Comparison of ENCODE assay signal across 11 cellular contexts in genomic region chr13:80337011-80337688, GRCh38. TPM values are rescaled to one million over a fixed set of nuclear protein-coding genes. Genes with fewer than 3 reads are reported as not detected.
DNase-seq lines count a peak whose midpoint lies in the region; ATAC-seq and TF ChIP-seq lines count a peak whose summit lies in the region.
"Had no signal": no experiment of that assay in that cellular context is flagged by ENCODE, and none has a peak within 500 bp of the region (broad histone marks: within the 10 kb centered on the region; RNA-seq: fewer than 3 reads in every experiment).

No MANE protein-coding gene starts in this region.

- no peaks in the 10 kb centered on the region for H3K9me3 ChIP-seq in SK-N-SH
- no peaks in the 10 kb centered on the region for H3K9me3 ChIP-seq in mucosa of descending colon

- peaks cover 77% of the 10 kb centered on the region for H4K20me1 ChIP-seq in SK-N-SH (ENCODE audit: insufficient read depth)

- H3K4me3 ChIP-seq in SK-N-SH (ENCODE audit: low read depth in 2 of 2, low read length in 1 of 2) (peak overlapping the region; percentile 76 to 99), epithelial cell of esophagus (ENCODE audit: low read length) (peak overlapping the region; percentile 90), mucosa of descending colon (no peak overlapping the region)

- TF ChIP-seq EP300 in SK-N-SH (IDR thresholded peaks at IDR 0.05; ENCODE audit: borderline replicate concordance in 1 of 2, low read depth in 1 of 2, low read length in 1 of 2), result no peak

- 48% methylated on average over 21 of the region's 26 CpGs for WGBS in SK-N-SH (ENCODE audit: low lambda C conversion rate)

- POLR2A ChIA-PET in SK-N-SH (lab: Yijun Ruan, JAX), result no interaction called here

- peak overlapping the region; percentile 95 for H3K9ac ChIP-seq in SK-N-SH

- H3K27ac ChIP-seq in SK-N-SH (ENCODE audit: low read depth in 2 of 2, low read length in 1 of 2), result peak overlapping the region; percentile 95 to 100; a peak in 3 of 4 replicates
- H3K27ac ChIP-seq: 22Rv1 had no signal

- CTCF ChIA-PET in SK-N-SH (lab: Yijun Ruan, JAX), result interaction anchor here (1.0 to 1.9 kb wide), 2 partner anchors 593 to 790 kb away, joined by 3 to 5 read pairs; no protein-coding TSS in a partner anchor

- no peak overlapping the region for H2AFZ ChIP-seq in SK-N-SH (ENCODE audit: low read depth)

- TF ChIP-seq RAD21 in SK-N-SH (IDR thresholded peaks at IDR 0.05; ENCODE audit: low read length), result no peak

- no peaks in the 10 kb centered on the region for H3K27me3 Mint-ChIP-seq in type B pancreatic cell

- peaks cover 29% of the 10 kb centered on the region for H3K36me3 Mint-ChIP-seq in type B pancreatic cell

- no peaks in the 10 kb centered on the region for H3K27me3 ChIP-seq in SK-N-SH (ENCODE audit: insufficient read depth)

- DNase-seq in SK-N-SH (peak; percentile 31), epithelial cell of esophagus (ENCODE audit: low read depth) (peak; percentile 11), mucosa of descending colon (peak in 2 of 3 donors; percentile 27 to 36), type B pancreatic cell (ENCODE audit: extremely low spot score, unreplicated experiment) (no peak), NCI-H1436 (lab: John Stamatoyannopoulos, UW) (no peak)
- DNase-seq: activated CD4-positive, CD25-positive, alpha-beta regulatory T cell; effector CD4-positive, alpha-beta T cell had no signal

- TF ChIP-seq CTCF in SK-N-SH (IDR thresholded peaks at IDR 0.05), result no peak
- no peak for TF ChIP-seq CTCF in epithelial cell of esophagus (IDR thresholded peaks at IDR 0.05; ENCODE audit: insufficient read depth, low read depth, low read length, missing control alignments)
- no peak for TF ChIP-seq CTCF in mucosa of descending colon (IDR thresholded peaks at IDR 0.05)
- TF ChIP-seq CTCF in type B pancreatic cell (conservative IDR thresholded peaks at IDR 0.05), result no peak

- H3F3A ChIP-seq in SK-N-SH (replicated peaks; ENCODE audit: insufficient read depth), result peaks cover 33% of the 10 kb centered on the region

- intact Hi-C loops in mucosa of descending colon (cut with DNase I, micrococcal nuclease), result loop anchor here in 1 of 2 donors (5.0 kb wide), 1 partner anchor 205 kb away; no protein-coding TSS in a partner anchor

- no peaks in the 10 kb centered on the region for H3K9me3 Mint-ChIP-seq in type B pancreatic cell

- H3K4me2 ChIP-seq in SK-N-SH, result peak overlapping the region; percentile 93

- peak overlapping the region; percentile 76 for H3K27ac Mint-ChIP-seq in type B pancreatic cell

- ATAC-seq in SK-N-SH treated with all-trans-retinoic acid at 6 μM for 48 hours (no peak; the same call in 2 of the 3 replicates), mucosa of descending colon (no peak), GM19023 (IDR thresholded peaks at IDR 0.05; ENCODE audit: unreplicated experiment) (no peak), HG03342 (IDR thresholded peaks at IDR 0.05; ENCODE audit: unreplicated experiment) (no peak)

- no peak overlapping the region for H3K4me3 Mint-ChIP-seq in type B pancreatic cell

- peaks cover 37% of the 10 kb centered on the region for H3K4me1 Mint-ChIP-seq in type B pancreatic cell (ENCODE audit: unreplicated experiment)

- peaks cover 8 to 11% of the 10 kb centered on the region in 2 experiments; a peak in 3 of 4 replicates for H3K4me1 ChIP-seq in SK-N-SH (ENCODE audit: control insufficient read depth in 1 of 2, insufficient read depth in 2 of 2, low read depth in 1 of 2, low read length in 1 of 2)
- peaks cover 9% of the 10 kb centered on the region for H3K4me1 ChIP-seq in mucosa of descending colon (ENCODE audit: low read depth)

- H3K36me3 ChIP-seq in SK-N-SH (replicated peaks in 1 of 2; ENCODE audit: control insufficient read depth in 1 of 2, insufficient read depth in 2 of 2, low read length in 1 of 2) (peaks cover 48 to 57% of the 10 kb centered on the region in 2 experiments), mucosa of descending colon (ENCODE audit: low read depth) (no peaks in the 10 kb centered on the region)

- H3K79me2 ChIP-seq in SK-N-SH (ENCODE audit: insufficient read depth), result peaks cover 85% of the 10 kb centered on the region

- no peaks in the 10 kb centered on the region for H3K9me2 ChIP-seq in SK-N-SH

TF ChIP-seq in SK-N-SH, 30 proteins besides CTCF, POLR2A, EP300 and RAD21:
- TF ChIP-seq SIN3A (IDR thresholded peaks at IDR 0.05; ENCODE audit: borderline replicate concordance, low read depth, low read length), result no peak; the same call in 1 of the 2 replicates
- 0 out of 2 replicates have a peak, but pooled peaks have one; percentile 16 for TF ChIP-seq POLR2AphosphoS5 (IDR thresholded peaks at IDR 0.05; ENCODE audit: low read depth, low read length)

TF ChIP-seq in SK-N-SH treated with all-trans-retinoic acid at 6 μM for 48 hours, 23 proteins besides CTCF, POLR2A, EP300 and RAD21:
- TF ChIP-seq POU6F1 (CRISPR knock-in tag; IDR thresholded peaks at IDR 0.05; ENCODE audit: borderline replicate concordance, low read depth), result no peak
- TF ChIP-seq GLIS3 (CRISPR knock-in tag; IDR thresholded peaks at IDR 0.05), result no peak
- TF ChIP-seq, protein P1, sequence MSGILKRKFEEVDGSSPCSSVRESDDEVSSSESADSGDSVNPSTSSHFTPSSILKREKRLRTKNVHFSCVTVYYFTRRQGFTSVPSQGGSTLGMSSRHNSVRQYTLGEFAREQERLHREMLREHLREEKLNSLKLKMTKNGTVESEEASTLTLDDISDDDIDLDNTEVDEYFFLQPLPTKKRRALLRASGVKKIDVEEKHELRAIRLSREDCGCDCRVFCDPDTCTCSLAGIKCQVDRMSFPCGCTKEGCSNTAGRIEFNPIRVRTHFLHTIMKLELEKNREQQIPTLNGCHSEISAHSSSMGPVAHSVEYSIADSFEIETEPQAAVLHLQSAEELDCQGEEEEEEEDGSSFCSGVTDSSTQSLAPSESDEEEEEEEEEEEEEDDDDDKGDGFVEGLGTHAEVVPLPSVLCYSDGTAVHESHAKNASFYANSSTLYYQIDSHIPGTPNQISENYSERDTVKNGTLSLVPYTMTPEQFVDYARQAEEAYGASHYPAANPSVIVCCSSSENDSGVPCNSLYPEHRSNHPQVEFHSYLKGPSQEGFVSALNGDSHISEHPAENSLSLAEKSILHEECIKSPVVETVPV (CRISPR knock-in tag; IDR thresholded peaks at IDR 0.05), result no peak
- TF ChIP-seq ZNF8 (CRISPR knock-in tag; IDR thresholded peaks at IDR 0.05), result no peak
- TF ChIP-seq, protein P2, sequence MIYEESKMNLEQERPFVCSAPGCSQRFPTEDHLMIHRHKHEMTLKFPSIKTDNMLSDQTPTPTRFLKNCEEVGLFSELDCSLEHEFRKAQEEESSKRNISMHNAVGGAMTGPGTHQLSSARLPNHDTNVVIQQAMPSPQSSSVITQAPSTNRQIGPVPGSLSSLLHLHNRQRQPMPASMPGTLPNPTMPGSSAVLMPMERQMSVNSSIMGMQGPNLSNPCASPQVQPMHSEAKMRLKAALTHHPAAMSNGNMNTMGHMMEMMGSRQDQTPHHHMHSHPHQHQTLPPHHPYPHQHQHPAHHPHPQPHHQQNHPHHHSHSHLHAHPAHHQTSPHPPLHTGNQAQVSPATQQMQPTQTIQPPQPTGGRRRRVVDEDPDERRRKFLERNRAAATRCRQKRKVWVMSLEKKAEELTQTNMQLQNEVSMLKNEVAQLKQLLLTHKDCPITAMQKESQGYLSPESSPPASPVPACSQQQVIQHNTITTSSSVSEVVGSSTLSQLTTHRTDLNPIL (CRISPR knock-in tag; IDR thresholded peaks at IDR 0.05; ENCODE audit: low read depth), result no peak
- TF ChIP-seq OSR1 (CRISPR knock-in tag; IDR thresholded peaks at IDR 0.05), result no peak
- no peak for TF ChIP-seq RARB (CRISPR knock-in tag; IDR thresholded peaks at IDR 0.05)
- TF ChIP-seq ARNTL (CRISPR knock-in tag; IDR thresholded peaks at IDR 0.05; ENCODE audit: borderline replicate concordance, low read depth), result no peak
- TF ChIP-seq ESRRG (CRISPR knock-in tag; IDR thresholded peaks at IDR 0.05), result no peak
- TF ChIP-seq ISL1 (CRISPR knock-in tag; IDR thresholded peaks at IDR 0.05), result no peak
- TF ChIP-seq TOX (CRISPR knock-in tag; IDR thresholded peaks at IDR 0.05; ENCODE audit: borderline replicate concordance), result no peak
- TF ChIP-seq BACH2 (CRISPR knock-in tag; IDR thresholded peaks at IDR 0.05; ENCODE audit: borderline replicate concordance), result no peak

RNA-seq across cellular contexts. Expression of gene SPRY2, which starts 3.8 kb away (rescaled TPM):
- 115 and 122 TPM in 2 replicates for polyA plus RNA-seq in SK-N-SH (2012; rRNA removed)
- 117 and 141 TPM in 2 replicates for polyA plus RNA-seq in SK-N-SH (2012; cell fraction: cytosol; rRNA removed)
- 55.4 and 69.3 TPM in 2 replicates for polyA plus RNA-seq in SK-N-SH (2012; cell fraction: nucleus; rRNA removed)
- total RNA-seq in mucosa of descending colon (10 to 100 TPM; 47.8 to 51.3 (median 50.9) TPM), type B pancreatic cell (ENCODE audit: low replicate concordance) (48.3 and 48.7 TPM in 2 replicates)

Comparison
In these comparisons a context has a peak if more than half of its experiments do, and no peak if none do; other contexts are left out.
1. DNase-seq: peak in SK-N-SH (single experiment), epithelial cell of esophagus (single experiment) and mucosa of descending colon (2 of 3); none in type B pancreatic cell (single experiment) and NCI-H1436 (single experiment).